Comparison of ENCODE assay signal across 23 cellular contexts in genomic region chr9:100307061-100307460, GRCh38.
"Had no signal": no experiment of that assay in that cellular context is flagged by ENCODE, and none has a peak within 500 bp of the region (broad histone marks: within the 10 kb centered on the region; RNA-seq: fewer than 3 reads in every experiment).

No MANE protein-coding gene starts in this region.

- H3K4me1 Mint-ChIP-seq: neural crest cell had no signal

- ATAC-seq: gastroesophageal sphincter; left lobe of liver; natural killer cell; sciatic nerve; stimulated activated memory B cell treated with anti-CD40 and anti-IgM and Interleukin-4, amounts not matched to agents 10 μg/mL and 1 μg/mL and 100 μg/mL, for 72 hours; stimulated activated naive CD8-positive, alpha-beta T cell treated with anti-CD3 and anti-CD28 coated beads, Interleukin-15, amount 100 ng/mL, for 72 hours; upper lobe of right lung had no signal

- H3K27ac Mint-ChIP-seq: natural killer cell; stimulated activated memory B cell treated with anti-CD40 and anti-IgM and Interleukin-4, amounts not matched to agents 10 μg/mL and 1 μg/mL and 100 μg/mL, for 72 hours; stimulated activated naive CD8-positive, alpha-beta T cell treated with anti-CD3 and anti-CD28 coated beads, Interleukin-15, amount 100 ng/mL, for 72 hours had no signal

- H3K27me3 Mint-ChIP-seq: stimulated activated memory B cell treated with anti-CD40 and anti-IgM and Interleukin-4, amounts not matched to agents 10 μg/mL and 1 μg/mL and 100 μg/mL, for 72 hours; stimulated activated naive CD8-positive, alpha-beta T cell treated with anti-CD3 and anti-CD28 coated beads, Interleukin-15, amount 100 ng/mL, for 72 hours had no signal

- H3K27ac ChIP-seq: esophagus muscularis mucosa, gastroesophageal sphincter, spleen, testis, tibial nerve, upper lobe of right lung, vagina had no signal

- H3K27me3 ChIP-seq: dorsolateral prefrontal cortex, esophagus muscularis mucosa, gastroesophageal sphincter, spleen, testis, tibial nerve, upper lobe of right lung, vagina had no signal

- H3K4me1 ChIP-seq: spleen, testis, tibial nerve, upper lobe of right lung, vagina had no signal

- H3K4me3 Mint-ChIP-seq: natural killer cell; neural crest cell; stimulated activated memory B cell treated with anti-CD40 and anti-IgM and Interleukin-4, amounts not matched to agents 10 μg/mL and 1 μg/mL and 100 μg/mL, for 72 hours; stimulated activated naive CD8-positive, alpha-beta T cell treated with anti-CD3 and anti-CD28 coated beads, Interleukin-15, amount 100 ng/mL, for 72 hours had no signal

- DNase-seq: dorsolateral prefrontal cortex; effector CD8-positive, alpha-beta T cell; foreskin fibroblast; glutamatergic neuron; islet precursor cell; mammary epithelial cell; natural killer cell; posterior cingulate gyrus; spleen; stimulated activated CD4-positive, alpha-beta T cell treated with anti-CD3 and anti-CD28 coated beads, Interleukin-15, amount 100 ng/mL, for 24 hours; stimulated activated CD4-positive, alpha-beta T cell treated with anti-CD3 and anti-CD28 coated beads, Interleukin-1b, Interleukin-23, amount 100 ng/mL, for 48 hours; stimulated activated CD4-positive, alpha-beta T cell treated with anti-CD3 and anti-CD28 coated beads, Interleukin-4, amount 100 ng/mL, for 24 hours; stimulated activated naive CD8-positive, alpha-beta T cell treated with anti-CD3 and anti-CD28 coated beads, Interleukin-15, amount 100 ng/mL, for 72 hours; testis; upper lobe of right lung had no signal

- H3K9me3 Mint-ChIP-seq: natural killer cell; neural crest cell; stimulated activated memory B cell treated with anti-CD40 and anti-IgM and Interleukin-4, amounts not matched to agents 10 μg/mL and 1 μg/mL and 100 μg/mL, for 72 hours had no signal

- H3K9me3 ChIP-seq: esophagus muscularis mucosa, gastroesophageal sphincter, spleen, testis, tibial nerve, upper lobe of right lung, vagina had no signal

- H3K4me3 ChIP-seq: dorsolateral prefrontal cortex, esophagus muscularis mucosa, gastroesophageal sphincter, spleen, testis, tibial nerve, upper lobe of right lung, vagina had no signal
